ENCODE assay signal across 8 cellular contexts in genomic region chr17:36592711-36593321, GRCh38. TPM values are rescaled to one million over a fixed set of nuclear protein-coding genes. Genes with fewer than 3 reads are reported as not detected.
DNase-seq lines count a peak whose midpoint lies in the region; ATAC-seq and TF ChIP-seq lines count a peak whose summit lies in the region.

No MANE protein-coding gene starts in this region.

- in situ Hi-C loops in GM13976 (cut with MboI; ENCODE audit: low sequenced_read_pairs, unreplicated experiment): no loop called here

- no peaks in the 10 kb centered on the region for H3K9me3 Mint-ChIP-seq in natural killer cell

- H4K20me1 ChIP-seq in BLaER1: peaks cover 41% of the 10 kb centered on the region

- no peaks in the 10 kb centered on the region for H3K27me3 ChIP-seq in BLaER1
- H3K27me3 ChIP-seq in effector memory CD4-positive, alpha-beta T cell (replicated peaks; ENCODE audit: control insufficient read depth, insufficient read depth, low read length, poor library complexity, severe bottlenecking): no peaks in the 10 kb centered on the region

- intact Hi-C loops in natural killer cell (cut with micrococcal nuclease): no loop called here

- no peaks in the 10 kb centered on the region for H3K36me3 Mint-ChIP-seq in natural killer cell

- peak overlapping the region; percentile 97 for H3K4me2 ChIP-seq in BLaER1

- H3K4me3 ChIP-seq in BLaER1 (peak overlapping the region; percentile 87), NB4 (ENCODE audit: low read depth, low read length) (peak overlapping the region; percentile 58)
- H3K4me3 ChIP-seq in effector memory CD4-positive, alpha-beta T cell (ENCODE audit: insufficient read depth, low read depth, low read length, poor library complexity, severe bottlenecking): peak overlapping the region; percentile 60

- ATAC-seq in natural killer cell (peak in 1 of 3 donors; percentile 5), GM21717 (IDR thresholded peaks at IDR 0.05; ENCODE audit: unreplicated experiment) (no peak)

- peaks cover 25% of the 10 kb centered on the region for H3K4me1 ChIP-seq in BLaER1
- H3K4me1 ChIP-seq in effector memory CD4-positive, alpha-beta T cell (ENCODE audit: control insufficient read depth, insufficient read depth, low read length, poor library complexity, severe bottlenecking): peaks cover 16% of the 10 kb centered on the region

- peaks cover 9 to 31% of the 10 kb centered on the region in 2 donors for H3K4me1 Mint-ChIP-seq in natural killer cell

- H3K27me3 Mint-ChIP-seq in natural killer cell (ENCODE audit: low read depth in 2 of 2): peaks cover 0 to 5% of the 10 kb centered on the region in 2 donors

- DNase-seq in NB4 (ENCODE audit: low read depth): no peak
- no peak for DNase-seq in effector memory CD4-positive, alpha-beta T cell
- DNase-seq in natural killer cell: no peak
- DNase-seq in GM13976 (ENCODE audit: low spot score): no peak
- no peak for DNase-seq in medulla oblongata (ENCODE audit: extremely low spot score)
- no peak for DNase-seq in C1 segment of cervical spinal cord (lab: John Stamatoyannopoulos, UW)

- peak overlapping the region; percentile 91 for H3K9ac ChIP-seq in BLaER1

- H3K27ac Mint-ChIP-seq in natural killer cell: peak overlapping the region in 1 of 2 donors; percentile 46

- no peak overlapping the region for H3K27ac ChIP-seq in BLaER1
- no peak overlapping the region for H3K27ac ChIP-seq in effector memory CD4-positive, alpha-beta T cell (ENCODE audit: insufficient read depth, low read length, poor library complexity, severe bottlenecking)

- H3K4me3 Mint-ChIP-seq in natural killer cell: peak overlapping the region; percentile 67

- peaks cover 37% of the 10 kb centered on the region for H3K36me3 ChIP-seq in BLaER1
- H3K36me3 ChIP-seq in effector memory CD4-positive, alpha-beta T cell (ENCODE audit: control insufficient read depth, insufficient read depth, low read length): peaks cover 10% of the 10 kb centered on the region

- no peaks in the 10 kb centered on the region for H3K9me3 ChIP-seq in BLaER1
- H3K9me3 ChIP-seq in effector memory CD4-positive, alpha-beta T cell (ENCODE audit: control insufficient read depth, low read length): no peaks in the 10 kb centered on the region

- no peak for TF ChIP-seq POLR2A in NB4 (IDR thresholded peaks at IDR 0.05; ENCODE audit: extremely low read depth, insufficient read length)

- TF ChIP-seq CTCF in NB4 (IDR thresholded peaks at IDR 0.05; ENCODE audit: low read depth, low read length): no peak
- no peak for TF ChIP-seq CTCF in natural killer cell (IDR thresholded peaks at IDR 0.05)
- no peak for TF ChIP-seq CTCF in GM13976 (IDR thresholded peaks at IDR 0.05; ENCODE audit: borderline replicate concordance, control extremely low read depth, extremely low read depth, insufficient read depth, missing control alignments)

RNA-seq across cellular contexts. Expression of gene DHRS11, which starts 1.1 kb away (rescaled TPM):
- 1 to 10 TPM; 2.7 to 6.0 (median 4.9) TPM for total RNA-seq in natural killer cell

RNA-seq across cellular contexts. Expression of gene MRM1, which starts 8.6 kb away (rescaled TPM):
- total RNA-seq in natural killer cell: 1 to 10 TPM; 1.3 to 2.8 (median 1.7) TPM

RNA-seq across cellular contexts. Expression of gene GGNBP2, which starts 48.1 kb away (rescaled TPM):
- 100 to 1,000 TPM; 183 to 233 (median 197) TPM for total RNA-seq in natural killer cell

RNA-seq across cellular contexts. Expression of gene PIGW, which starts 58.0 kb away (rescaled TPM):
- total RNA-seq in natural killer cell: 1 to 10 TPM; 4.6 to 8.3 (median 5.0) TPM

RNA-seq across cellular contexts. Expression of gene MYO19, which starts 58.1 kb away (rescaled TPM):
- total RNA-seq in natural killer cell: 100 to 1,000 TPM in 2 of 3 donors, 10 to 100 TPM in 1; 84.2 to 119 (median 104) TPM
